Comparison of ENCODE assay signal across 1 cellular context in the genomic region with DNA sequence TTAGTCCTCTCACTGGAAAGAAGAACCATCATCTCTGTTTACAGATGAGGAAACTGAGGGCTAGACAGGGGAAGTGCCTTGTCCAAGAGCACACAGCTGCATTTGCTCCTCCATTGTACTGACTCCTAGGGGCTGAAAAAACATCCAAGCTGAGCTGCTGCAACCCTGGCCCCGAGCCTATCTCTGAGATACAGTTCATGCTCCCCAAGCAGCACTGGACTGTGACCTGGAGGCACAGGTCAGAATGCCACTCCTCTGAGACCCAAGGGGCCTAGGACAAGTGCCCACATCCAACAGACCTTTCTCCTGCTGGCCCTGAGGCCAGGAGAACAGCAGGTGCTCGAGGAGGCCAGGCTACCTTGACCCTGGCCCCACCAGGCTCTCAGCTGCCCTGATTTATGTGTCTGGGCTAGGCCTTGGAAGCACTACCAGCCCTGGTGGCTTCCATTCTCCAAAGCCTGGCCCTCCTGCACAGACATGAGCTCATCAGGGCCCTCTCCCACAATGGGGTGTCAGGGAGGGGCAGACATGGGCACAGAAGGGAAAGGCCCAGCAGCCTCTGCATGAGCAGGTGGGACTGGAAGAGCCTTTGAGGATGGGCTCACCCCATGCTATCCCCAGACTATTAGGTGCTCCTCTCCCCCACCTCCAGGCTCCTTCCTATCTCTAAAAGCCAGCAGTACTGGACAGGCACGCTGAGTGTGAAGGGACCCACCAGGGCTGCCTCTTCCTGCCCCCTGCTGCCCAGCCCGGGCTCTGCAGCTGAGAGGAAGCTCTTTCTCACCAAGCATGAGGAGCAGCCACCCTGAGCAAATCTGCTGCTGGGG.
TF ChIP-seq lines count a peak whose summit lies in the region.

No MANE protein-coding gene starts in this region.

TF ChIP-seq in WTC11, 78 proteins besides CTCF, POLR2A, EP300 and RAD21 (continued from another document):
- TF ChIP-seq TEAD1 (CRISPR knock-in tag; IDR thresholded peaks at IDR 0.05) (no peak), RELA (CRISPR knock-in tag; IDR thresholded peaks at IDR 0.05; ENCODE audit: borderline replicate concordance) (no peak), ZNF317 (CRISPR knock-in tag; IDR thresholded peaks at IDR 0.05; ENCODE audit: borderline replicate concordance, low read depth) (no peak)
- TF ChIP-seq, protein P1, sequence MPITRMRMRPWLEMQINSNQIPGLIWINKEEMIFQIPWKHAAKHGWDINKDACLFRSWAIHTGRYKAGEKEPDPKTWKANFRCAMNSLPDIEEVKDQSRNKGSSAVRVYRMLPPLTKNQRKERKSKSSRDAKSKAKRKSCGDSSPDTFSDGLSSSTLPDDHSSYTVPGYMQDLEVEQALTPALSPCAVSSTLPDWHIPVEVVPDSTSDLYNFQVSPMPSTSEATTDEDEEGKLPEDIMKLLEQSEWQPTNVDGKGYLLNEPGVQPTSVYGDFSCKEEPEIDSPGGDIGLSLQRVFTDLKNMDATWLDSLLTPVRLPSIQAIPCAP (CRISPR knock-in tag; IDR thresholded peaks at IDR 0.05): no peak
